In the genomic region with DNA sequence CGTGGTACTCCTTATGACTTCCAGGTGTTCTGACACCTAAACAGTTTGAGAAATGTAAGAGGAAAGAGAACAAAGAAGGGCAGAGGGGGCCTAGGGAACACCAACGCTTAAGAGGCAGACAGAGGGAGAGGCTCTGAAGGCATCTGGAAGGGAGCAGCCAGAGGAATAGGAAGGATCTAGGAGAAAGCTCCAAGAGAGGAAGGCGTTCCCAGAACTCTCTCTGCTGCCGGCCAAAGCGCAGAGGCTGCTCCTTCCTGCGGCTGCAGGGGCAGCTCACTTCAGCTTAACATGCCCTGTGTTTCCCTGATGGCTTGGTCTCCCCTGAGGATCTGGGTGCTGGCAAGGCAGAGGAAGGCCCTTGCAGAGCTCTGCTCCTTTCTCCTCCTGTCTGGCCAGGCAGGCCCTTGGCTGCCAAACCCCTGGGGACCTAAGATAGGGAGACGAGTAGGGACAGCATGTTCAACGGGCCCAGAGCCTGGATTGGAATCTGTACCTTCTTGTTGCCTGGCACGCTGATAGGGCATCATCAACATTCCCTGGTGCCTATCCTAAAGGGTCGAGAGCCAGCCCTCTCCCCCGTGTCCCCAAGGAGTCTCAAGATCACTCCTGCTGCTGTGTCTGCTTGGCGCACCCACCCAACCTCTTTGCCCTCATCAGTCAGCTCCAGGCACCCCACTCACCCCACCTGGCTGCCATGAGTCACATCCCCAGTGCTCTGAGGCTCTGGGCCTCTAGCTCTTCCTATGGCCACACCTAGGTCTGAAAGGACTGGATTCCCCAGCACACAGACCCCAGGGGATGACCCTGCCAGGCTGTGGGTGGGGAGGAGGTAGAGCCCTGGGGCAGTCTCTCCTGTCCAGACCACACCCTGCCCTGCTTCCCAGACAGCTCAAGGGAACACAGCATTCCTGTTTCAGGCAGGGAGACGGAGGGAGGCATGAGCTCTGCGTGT, we compare ENCODE assay signal across 1 cellular context.
TF ChIP-seq lines count a peak whose summit lies in the region.

No MANE protein-coding gene starts in this region.

TF ChIP-seq in WTC11, 78 proteins besides CTCF, POLR2A, EP300 and RAD21 (continued from another document):
- TF ChIP-seq IRF1 (CRISPR knock-in tag; IDR thresholded peaks at IDR 0.05): no peak
- TF ChIP-seq RELA (CRISPR knock-in tag; IDR thresholded peaks at IDR 0.05; ENCODE audit: borderline replicate concordance): no peak
- TF ChIP-seq NFYB (CRISPR knock-in tag; conservative IDR thresholded peaks at IDR 0.05; ENCODE audit: low read depth): no peak
